ENCODE assay signal across 19 cellular contexts in the genomic region with DNA sequence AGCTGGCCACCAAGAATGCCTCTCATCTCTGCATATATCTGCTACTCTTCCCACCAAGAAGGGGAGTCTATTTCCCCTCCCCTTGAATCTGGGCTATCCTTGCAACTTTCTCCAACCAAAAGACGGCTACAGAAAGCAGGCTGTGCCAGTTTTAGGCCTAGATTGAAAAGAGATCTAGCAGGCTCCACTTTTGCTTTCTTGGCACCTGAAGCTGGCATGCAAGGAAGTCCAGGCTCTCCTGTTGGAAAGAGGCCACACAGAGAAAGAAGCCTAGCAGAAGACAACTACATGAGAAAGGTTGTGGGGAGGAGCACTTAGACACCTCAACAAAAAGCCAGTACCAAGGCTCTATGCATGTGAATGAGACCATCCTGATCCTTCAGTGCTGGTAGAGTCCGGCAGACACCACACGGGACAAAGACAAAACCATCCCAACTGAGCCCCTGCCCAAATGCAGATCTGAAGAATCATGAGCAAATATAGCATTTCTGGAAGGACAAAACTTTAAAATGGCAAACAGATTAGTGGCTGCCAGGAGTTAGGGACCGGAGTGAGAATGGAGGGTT.
DNase-seq lines count a peak whose midpoint lies in the region; ATAC-seq and TF ChIP-seq lines count a peak whose summit lies in the region.
"Had no signal": no experiment of that assay in that cellular context is flagged by ENCODE, and none has a peak within 500 bp of the region (broad histone marks: within the 10 kb centered on the region; RNA-seq: fewer than 3 reads in every experiment).

No MANE protein-coding gene starts in this region.

- DNase-seq in activated CD4-positive, alpha-beta T cell treated with anti-CD3 and anti-CD28 coated beads, Interleukin-2, amount 10 ng/mL, durations not matched to agents 24 days and 14 days = peak; percentile 53
- no peak for DNase-seq in activated CD4-positive, alpha-beta T cell treated with anti-CD3 and anti-CD28 coated beads for 4 hours
- DNase-seq in dorsolateral prefrontal cortex (no peak), sigmoid colon (no peak), type B pancreatic cell (ENCODE audit: extremely low spot score, unreplicated experiment) (no peak), cerebellum (ENCODE audit: low spot score) (no peak)
- DNase-seq: activated CD4-positive, alpha-beta T cell treated with anti-CD3 and anti-CD28 coated beads for 48 hours; activated naive CD8-positive, alpha-beta T cell treated with anti-CD3 and anti-CD28 coated beads for 36 hours; CD4-positive, alpha-beta memory T cell; erythroblast; HFFc6; mesendoderm; NCI-H146; NCI-H2227 treated with DMSO at 0.1 percent for 48 hours; stimulated activated naive CD4-positive, alpha-beta T cell treated with Interleukin-2 at 50 U/mL for 16 hours had no signal

- intact Hi-C loops in activated CD4-positive, alpha-beta T cell treated with anti-CD3 and anti-CD28 coated beads, Interleukin-2, amount 10 ng/mL, durations not matched to agents 24 days and 14 days (cut with micrococcal nuclease) = no loop called here
- intact Hi-C loops in dorsolateral prefrontal cortex (cut with DNase I) = loop anchor here in 1 of 2 donors (5.0 kb wide), 1 partner anchor 66 kb away; the partner anchor contains the start of gene SPPL3
- intact Hi-C loops in sigmoid colon (cut with DNase I) = no loop called here

- peaks cover 4% of the 10 kb centered on the region for H3K36me3 Mint-ChIP-seq in activated CD4-positive, alpha-beta T cell treated with anti-CD3 and anti-CD28 coated beads, Interleukin-2, amount 10 ng/mL, durations not matched to agents 24 days and 14 days (ENCODE audit: low read depth)
- H3K36me3 Mint-ChIP-seq in type B pancreatic cell = peaks cover 4% of the 10 kb centered on the region

- TF ChIP-seq POLR2A in sigmoid colon (IDR thresholded peaks at IDR 0.05) = no peak

- H3K4me3 ChIP-seq in HEK293 (ENCODE audit: low read depth, low read length) (no peak overlapping the region), dorsolateral prefrontal cortex (no peak overlapping the region), sigmoid colon (no peak overlapping the region)
- H3K4me3 ChIP-seq: A549 had no signal

- H3K27ac ChIP-seq in HEK293 (ENCODE audit: extremely low read depth, low read depth, low read length) (no peak overlapping the region), dorsolateral prefrontal cortex (peak overlapping the region in 50 of 59 donors; percentile 7 to 90 (median 79)), sigmoid colon (peak overlapping the region in 3 of 4 donors; percentile 45 to 71 (median 67))
- H3K27ac ChIP-seq: A549 had no signal

- TF ChIP-seq CTCF in HEK293 (tag by site-specific recombination; IDR thresholded peaks at IDR 0.05) (no peak), dorsolateral prefrontal cortex (IDR thresholded peaks at IDR 0.05 in 54 of 56, conservative IDR thresholded peaks at IDR 0.05 in 2 of 56; ENCODE audit: low read depth in 1 of 56, partially characterized antibody in 56 of 56) (no peak), sigmoid colon (IDR thresholded peaks at IDR 0.05) (no peak), type B pancreatic cell (conservative IDR thresholded peaks at IDR 0.05) (no peak)

- POLR2A ChIA-PET in HEK293 (lab: Yijun Ruan, JAX) = interaction anchor here (0.5 kb wide), 1 partner anchor 104 kb away, joined by 3 read pairs; no protein-coding TSS in a partner anchor

- H3K9me3 ChIP-seq in HEK293 (ENCODE audit: control insufficient read depth, insufficient read depth, low read depth, low read length) (no peaks in the 10 kb centered on the region), sigmoid colon (no peaks in the 10 kb centered on the region)
- H3K9me3 ChIP-seq: A549 had no signal

- H3K4me1 ChIP-seq in HEK293 (ENCODE audit: control insufficient read depth, insufficient read depth, low read length) (peaks cover 20% of the 10 kb centered on the region; the same call in 1 of the 2 replicates), sigmoid colon (peaks cover 0 to 71% (median 55%) of the 10 kb centered on the region in 4 donors)

- peaks cover 37% of the 10 kb centered on the region for H3K4me1 Mint-ChIP-seq in activated CD4-positive, alpha-beta T cell treated with anti-CD3 and anti-CD28 coated beads, Interleukin-2, amount 10 ng/mL, durations not matched to agents 24 days and 14 days
- peaks cover 32% of the 10 kb centered on the region for H3K4me1 Mint-ChIP-seq in type B pancreatic cell (ENCODE audit: unreplicated experiment)

- H3K36me3 ChIP-seq in HEK293 (ENCODE audit: control insufficient read depth in 2 of 2, insufficient read depth in 1 of 2, low read length in 2 of 2) (no peaks in the 10 kb centered on the region; a peak in 1 of 3 replicates), sigmoid colon (no peaks in the 10 kb centered on the region)

- CTCF ChIA-PET in HEK293 (lab: Yijun Ruan, JAX) = interaction anchor here (1.0 kb wide), 1 partner anchor 15 kb away, joined by 3 read pairs; no protein-coding TSS in a partner anchor

- no peaks in the 10 kb centered on the region for H3K27me3 Mint-ChIP-seq in activated CD4-positive, alpha-beta T cell treated with anti-CD3 and anti-CD28 coated beads, Interleukin-2, amount 10 ng/mL, durations not matched to agents 24 days and 14 days
- no peaks in the 10 kb centered on the region for H3K27me3 Mint-ChIP-seq in type B pancreatic cell
- H3K27me3 Mint-ChIP-seq: activated naive CD8-positive, alpha-beta T cell treated with anti-CD3 and anti-CD28 coated beads for 36 hours; CD4-positive, alpha-beta memory T cell had no signal

- no peak overlapping the region for H3K27ac Mint-ChIP-seq in activated CD4-positive, alpha-beta T cell treated with anti-CD3 and anti-CD28 coated beads, Interleukin-2, amount 10 ng/mL, durations not matched to agents 24 days and 14 days
- H3K27ac Mint-ChIP-seq in type B pancreatic cell = no peak overlapping the region
- H3K27ac Mint-ChIP-seq: HFFc6 had no signal

- H3K4me3 Mint-ChIP-seq in activated CD4-positive, alpha-beta T cell treated with anti-CD3 and anti-CD28 coated beads, Interleukin-2, amount 10 ng/mL, durations not matched to agents 24 days and 14 days = no peak overlapping the region
- H3K4me3 Mint-ChIP-seq in type B pancreatic cell = no peak overlapping the region
- H3K4me3 Mint-ChIP-seq: HFFc6, neural crest cell had no signal

- no peak for ATAC-seq in activated CD4-positive, CD25-positive, alpha-beta regulatory T cell treated with anti-CD3 and anti-CD28 coated beads, Interleukin-2, amount 50 U/mL, for 24 hours
- ATAC-seq: A549 had no signal

- no peak for TF ChIP-seq EP300 in sigmoid colon (IDR thresholded peaks at IDR 0.05)

- no peaks in the 10 kb centered on the region for H3K9me3 Mint-ChIP-seq in activated CD4-positive, alpha-beta T cell treated with anti-CD3 and anti-CD28 coated beads, Interleukin-2, amount 10 ng/mL, durations not matched to agents 24 days and 14 days
- H3K9me3 Mint-ChIP-seq in type B pancreatic cell = no peaks in the 10 kb centered on the region
- H3K9me3 Mint-ChIP-seq: activated naive CD8-positive, alpha-beta T cell treated with anti-CD3 and anti-CD28 coated beads for 36 hours; CD4-positive, alpha-beta memory T cell; HFFc6; neural crest cell had no signal

- H3K27me3 ChIP-seq in dorsolateral prefrontal cortex = no peaks in the 10 kb centered on the region
- no peaks in the 10 kb centered on the region for H3K27me3 ChIP-seq in sigmoid colon

- WGBS in sigmoid colon, 2 donors = 91 to 93% methylated on average over 4 of the region's 4 CpGs

TF ChIP-seq in HEK293, 187 proteins besides CTCF, POLR2A, EP300 and RAD21:
- TF ChIP-seq ZNF335 (tag by site-specific recombination; conservative IDR thresholded peaks at IDR 0.05) = 0 out of 2 replicates have a peak, but pooled peaks have one; percentile 18
- 0 out of 2 replicates have a peak, but pooled peaks have one; percentile 54 for TF ChIP-seq ZBTB48 (tag by site-specific recombination; IDR thresholded peaks at IDR 0.05)
- no peak for TF ChIP-seq HOXC10 (CRISPR knock-in tag; IDR thresholded peaks at IDR 0.05)
